Comparison of ENCODE assay signal across 1 cellular context in genomic region chr7:100878685-100879084, GRCh38.
TF ChIP-seq lines count a peak whose summit lies in the region.

No MANE protein-coding gene starts in this region.

TF ChIP-seq in K562, 482 proteins besides CTCF, POLR2A, EP300 and RAD21:
- TF ChIP-seq CREM (IDR thresholded peaks at IDR 0.05; ENCODE audit: low read depth) (no peak), HDGF (IDR thresholded peaks at IDR 0.05) (no peak), MLLT1 (IDR thresholded peaks at IDR 0.05) (0 out of 4 replicates have a peak, but pooled peaks of 1 of the 2 experiments have one; percentile 16), RFX5 (IDR thresholded peaks at IDR 0.05; ENCODE audit: low read depth, low read length) (no peak), RBM22 (IDR thresholded peaks at IDR 0.05; ENCODE audit: low read depth, low read length, poor library complexity, severe bottlenecking) (no peak), PHB2 (IDR thresholded peaks at IDR 0.05; ENCODE audit: low read depth) (0 out of 2 replicates have a peak, but pooled peaks have one; percentile 10), ETV5 (CRISPR knock-in tag; IDR thresholded peaks at IDR 0.05; ENCODE audit: low read depth) (no peak), JUND (IDR thresholded peaks at IDR 0.05; ENCODE audit: borderline replicate concordance, low read depth, low read length) (no peak), JUND (tag; IDR thresholded peaks at IDR 0.05; ENCODE audit: borderline replicate concordance, low read depth, low read length) (no peak), HMGN3 (IDR thresholded peaks at IDR 0.05; ENCODE audit: borderline replicate concordance, extremely low read depth, insufficient read length, low read depth, low read length) (no peak), ETS2 (tag; IDR thresholded peaks at IDR 0.05; ENCODE audit: borderline replicate concordance, poor library complexity, severe bottlenecking) (no peak), KAT8 (IDR thresholded peaks at IDR 0.05; ENCODE audit: low read depth) (no peak), ZNF354B (CRISPR knock-in tag; IDR thresholded peaks at IDR 0.05) (no peak), PHB (CRISPR knock-in tag; IDR thresholded peaks at IDR 0.05) (no peak), BCLAF1 (IDR thresholded peaks at IDR 0.05; ENCODE audit: borderline replicate concordance in 1 of 2, control insufficient read depth in 1 of 2, low read depth in 2 of 2, low read length in 1 of 2) (0 out of 4 replicates have a peak, but pooled peaks of 1 of the 2 experiments have one; percentile 28), FUS (optimal IDR thresholded peaks at IDR 0.05; ENCODE audit: low read depth, low read length) (no peak), ZNF512 (tag; IDR thresholded peaks at IDR 0.05) (peak; percentile 53; the same call in 1 of the 2 replicates), SMAD2 (IDR thresholded peaks at IDR 0.05; ENCODE audit: low read depth, low read length) (no peak)
